In genomic region chr2:218068721-218069334, GRCh38 we compare ENCODE assay signal across 8 cellular contexts. TPM values are rescaled to one million over a fixed set of nuclear protein-coding genes. Genes with fewer than 3 reads are reported as not detected.
DNase-seq lines count a peak whose midpoint lies in the region; ATAC-seq and TF ChIP-seq lines count a peak whose summit lies in the region.
"Not testable (repeated sequence)": the region's sequence is repeated elsewhere in the genome, so short reads cannot be mapped to it uniquely, and the experiment has no call there.

Gene RUFY4, plus strand, starts transcription at chr2:218069253. Its CDS starts 1,353 bp downstream, at chr2:218070606.

- intact Hi-C loops in transverse colon (cut with DNase I; ENCODE audit: low total_unique reads), result not testable (repeated sequence)

- WGBS in trophoblast cell (ENCODE audit: extremely low coverage, insufficient coverage, insufficient read length), result no CpG with 5 or more reads among the region's 15 CpGs
- WGBS in transverse colon (ENCODE audit: low coverage in 1 of 2), 2 donors, result 4% methylated on average over 14 of the region's 15 CpGs; no CpG with 5 or more reads in 1 of the 2 donors

- not testable (repeated sequence) for H4K8ac ChIP-seq in trophoblast cell (ENCODE audit: low read depth, low read length)

- H3K9me3 Mint-ChIP-seq in activated naive CD8-positive, alpha-beta T cell treated with anti-CD3 and anti-CD28 coated beads, Interleukin-2, amount 10 ng/mL, durations not matched to agents 7 days and 5 days, result not testable (repeated sequence)

- TF ChIP-seq POLR2A in transverse colon (IDR thresholded peaks at IDR 0.05), result not testable (repeated sequence)

- not testable (repeated sequence) for H3K9ac ChIP-seq in trophoblast cell (ENCODE audit: low read length)

- not testable (repeated sequence) for H3K9me3 ChIP-seq in cardiac muscle cell (ENCODE audit: low read depth); trophoblast cell (ENCODE audit: insufficient read depth, low read depth, low read length); transverse colon

- H3K36me3 ChIP-seq in cardiac muscle cell; trophoblast cell (ENCODE audit: control insufficient read depth in 1 of 2, insufficient read depth in 2 of 2, low read length in 2 of 2); transverse colon: not testable (repeated sequence)

- H3K4me1 ChIP-seq in cardiac muscle cell (ENCODE audit: low read depth); trophoblast cell (ENCODE audit: control insufficient read depth in 1 of 2, insufficient read depth in 2 of 2, low read length in 2 of 2); transverse colon: not testable (repeated sequence)

- not testable (repeated sequence) for H3K27me3 Mint-ChIP-seq in activated naive CD8-positive, alpha-beta T cell treated with anti-CD3 and anti-CD28 coated beads, Interleukin-2, amount 10 ng/mL, durations not matched to agents 7 days and 5 days

- POLR2A ChIA-PET in activated naive CD8-positive, alpha-beta T cell treated with anti-CD3 and anti-CD28 coated beads, Interleukin-2, amount 10 ng/mL, durations not matched to agents 7 days and 5 days (lab: Charles Lee), result interaction anchor here (0.8 kb wide), 1 partner anchor 277 kb away, joined by 4 read pairs; no protein-coding TSS in a partner anchor

- not testable (repeated sequence) for H3K36me3 Mint-ChIP-seq in activated naive CD8-positive, alpha-beta T cell treated with anti-CD3 and anti-CD28 coated beads, Interleukin-2, amount 10 ng/mL, durations not matched to agents 7 days and 5 days

- H2AFZ ChIP-seq in trophoblast cell (ENCODE audit: insufficient read depth, low read length, poor library complexity), result not testable (repeated sequence)

- peak; percentile 90 for ATAC-seq in HG02759 (IDR thresholded peaks at IDR 0.05; ENCODE audit: unreplicated experiment)
- ATAC-seq in activated naive CD8-positive, alpha-beta T cell treated with anti-CD3 and anti-CD28 coated beads, Interleukin-2, amount 10 ng/mL, durations not matched to agents 7 days and 5 days (ENCODE audit: low read depth), result peak; percentile 81

- H3K27ac Mint-ChIP-seq in activated naive CD8-positive, alpha-beta T cell treated with anti-CD3 and anti-CD28 coated beads, Interleukin-2, amount 10 ng/mL, durations not matched to agents 7 days and 5 days, result peak within 1 kb of the TSS; percentile 81

- not testable (repeated sequence) for H3K79me1 ChIP-seq in trophoblast cell (ENCODE audit: low read length)

- not testable (repeated sequence) for H4K12ac ChIP-seq in trophoblast cell (ENCODE audit: low read depth, low read length)

- H4K91ac ChIP-seq in trophoblast cell (ENCODE audit: low read depth, low read length), result not testable (repeated sequence)

- not testable (repeated sequence) for H3K4me3 ChIP-seq in cardiac muscle cell; trophoblast cell (ENCODE audit: low read depth, low read length)
- peak within 1 kb of the TSS; percentile 16 to 47 (median 36) for H3K4me3 ChIP-seq in transverse colon

- TF ChIP-seq CTCF in GM12874 (IDR thresholded peaks at IDR 0.05; ENCODE audit: insufficient read depth, low read depth, low read length) (peak; percentile 82), cardiac muscle cell (IDR thresholded peaks at IDR 0.05; ENCODE audit: low read depth, low read length) (peak; percentile 75), transverse colon (IDR thresholded peaks at IDR 0.05) (peak; percentile 80 to 90 (median 83))

- H3K4me3 Mint-ChIP-seq in activated naive CD8-positive, alpha-beta T cell treated with anti-CD3 and anti-CD28 coated beads, Interleukin-2, amount 10 ng/mL, durations not matched to agents 7 days and 5 days, result peak within 1 kb of the TSS; percentile 73

- H2BK12ac ChIP-seq in trophoblast cell (ENCODE audit: low read length), result not testable (repeated sequence)

- in situ Hi-C loops in transverse colon (cut with MboI; ENCODE audit: low pct_ligation_motif_present in 1 of 4, low pct_unique_long_range_greater_than_20kb in 1 of 4, low sequenced_read_pairs in 3 of 4), result not testable (repeated sequence)

- H3K4me2 ChIP-seq in trophoblast cell (ENCODE audit: low read length), result not testable (repeated sequence)

- H3K4ac ChIP-seq in trophoblast cell (ENCODE audit: low read depth, low read length), result not testable (repeated sequence)

- not testable (repeated sequence) for H2AK5ac ChIP-seq in trophoblast cell (ENCODE audit: low read length)

- TF ChIP-seq EP300 in transverse colon (IDR thresholded peaks at IDR 0.05; ENCODE audit: low read depth), result not testable (repeated sequence)

- H2BK5ac ChIP-seq in trophoblast cell (ENCODE audit: low read depth, low read length, poor library complexity), result not testable (repeated sequence)

- peak; percentile 76 for DNase-seq in NCI-H1105 treated with DMSO at 0.1 percent for 48 hours (lab: John Stamatoyannopoulos, UW)
- DNase-seq in SKM-1 treated with dmso at 0.1 percent for 144 hours (lab: John Stamatoyannopoulos, UW; ENCODE audit: unreplicated experiment), result peak; percentile 75
- peak; percentile 64 for DNase-seq in activated naive CD8-positive, alpha-beta T cell treated with anti-CD3 and anti-CD28 coated beads, Interleukin-2, amount 10 ng/mL, durations not matched to agents 7 days and 5 days
- peak; percentile 66 to 74 for DNase-seq in cardiac muscle cell (ENCODE audit: low read depth in 1 of 2, low spot score in 1 of 2)
- DNase-seq in trophoblast cell, result peak; percentile 35 to 74
- peak; percentile 58 for DNase-seq in transverse colon

- H2BK120ac ChIP-seq in trophoblast cell (ENCODE audit: insufficient read depth, low read length, poor library complexity), result not testable (repeated sequence)

- not testable (repeated sequence) for H3K14ac ChIP-seq in trophoblast cell (ENCODE audit: low read length)

- H3K79me2 ChIP-seq in trophoblast cell (ENCODE audit: control insufficient read depth, insufficient read depth, low read length, poor library complexity), result not testable (repeated sequence)

- not testable (repeated sequence) for H3K23ac ChIP-seq in trophoblast cell (ENCODE audit: low read length)

- not testable (repeated sequence) for H3K18ac ChIP-seq in trophoblast cell (ENCODE audit: low read length)

- H3K27ac ChIP-seq in cardiac muscle cell; trophoblast cell (ENCODE audit: low read depth, low read length): not testable (repeated sequence)
- peak within 1 kb of the TSS in 1 of 4 donors; percentile 49 for H3K27ac ChIP-seq in transverse colon

- peaks cover 12% of the 10 kb centered on the region for H3K4me1 Mint-ChIP-seq in activated naive CD8-positive, alpha-beta T cell treated with anti-CD3 and anti-CD28 coated beads, Interleukin-2, amount 10 ng/mL, durations not matched to agents 7 days and 5 days

- peaks cover 26% of the 10 kb centered on the region for H3K27me3 ChIP-seq in cardiac muscle cell
- not testable (repeated sequence) for H3K27me3 ChIP-seq in trophoblast cell (ENCODE audit: insufficient read depth, low read length); transverse colon

RNA-seq across cellular contexts. Expression of gene RUFY4, which starts in this region (rescaled TPM):
- 1 to 10 TPM; 3.0 to 4.9 TPM for total RNA-seq in activated naive CD8-positive, alpha-beta T cell treated with anti-CD3 and anti-CD28 coated beads, Interleukin-2, amount 10 ng/mL, durations not matched to agents 7 days and 5 days
- total RNA-seq in cardiac muscle cell (not detected in 2 replicates), transverse colon (1 to 10 TPM in 1 of 4 donors, not detected in 3; 1.9 TPM)
- polyA plus RNA-seq in cardiac muscle cell, result not detected in 2 replicates
- polyA plus RNA-seq in trophoblast cell (2013), result not detected in 2 replicates

Comparison
In these comparisons a context has a peak if more than half of its experiments do, and no peak if none do; other contexts are left out.
1. Peak in DNase-seq in cardiac muscle cell; RNA of the gene not detected or under 1 TPM.